In genomic region chr10:46557319-46558140, GRCh38 we compare ENCODE assay signal across 8 cellular contexts. TPM values are rescaled to one million over a fixed set of nuclear protein-coding genes. Genes with fewer than 3 reads are reported as not detected.
DNase-seq lines count a peak whose midpoint lies in the region; ATAC-seq lines count a peak whose summit lies in the region.

No MANE protein-coding gene starts in this region.

- no peaks in the 10 kb centered on the region for H3K36me3 Mint-ChIP-seq in activated T-helper 2 cell treated with anti-CD3 and anti-CD28 coated beads, Interferon-gamma antibody, Interleukin-2, Interleukin-4, amounts not matched to agents 10 μg/mL and 5 μg/mL and 100 μg/mL, durations not matched to agents 14 hours and 24 hours and 36 hours (ENCODE audit: low read depth)
- no peaks in the 10 kb centered on the region for H3K36me3 Mint-ChIP-seq in stimulated activated naive CD8-positive, alpha-beta T cell treated with anti-CD3 and anti-CD28 coated beads, Interleukin-15, Interleukin-2, amounts not matched to agents 100 ng/mL and 50 ng/mL, for 24 hours (ENCODE audit: low read depth)

- peaks cover 3% of the 10 kb centered on the region for H3K4me1 Mint-ChIP-seq in activated T-helper 2 cell treated with anti-CD3 and anti-CD28 coated beads, Interferon-gamma antibody, Interleukin-2, Interleukin-4, amounts not matched to agents 10 μg/mL and 5 μg/mL and 100 μg/mL, durations not matched to agents 14 hours and 24 hours and 36 hours (ENCODE audit: low read depth)
- H3K4me1 Mint-ChIP-seq in stimulated activated naive CD8-positive, alpha-beta T cell treated with anti-CD3 and anti-CD28 coated beads, Interleukin-15, Interleukin-2, amounts not matched to agents 100 ng/mL and 50 ng/mL, for 24 hours (ENCODE audit: low read depth) = peaks cover 3% of the 10 kb centered on the region

- peaks cover 14% of the 10 kb centered on the region for H3K27me3 Mint-ChIP-seq in activated T-helper 2 cell treated with anti-CD3 and anti-CD28 coated beads, Interferon-gamma antibody, Interleukin-2, Interleukin-4, amounts not matched to agents 10 μg/mL and 5 μg/mL and 100 μg/mL, durations not matched to agents 14 hours and 24 hours and 36 hours (ENCODE audit: low read depth)
- peaks cover 7% of the 10 kb centered on the region for H3K27me3 Mint-ChIP-seq in stimulated activated naive CD8-positive, alpha-beta T cell treated with anti-CD3 and anti-CD28 coated beads, Interleukin-15, Interleukin-2, amounts not matched to agents 100 ng/mL and 50 ng/mL, for 24 hours

- H3K9me3 Mint-ChIP-seq in activated T-helper 2 cell treated with anti-CD3 and anti-CD28 coated beads, Interferon-gamma antibody, Interleukin-2, Interleukin-4, amounts not matched to agents 10 μg/mL and 5 μg/mL and 100 μg/mL, durations not matched to agents 14 hours and 24 hours and 36 hours = no peaks in the 10 kb centered on the region
- H3K9me3 Mint-ChIP-seq in stimulated activated naive CD8-positive, alpha-beta T cell treated with anti-CD3 and anti-CD28 coated beads, Interleukin-15, Interleukin-2, amounts not matched to agents 100 ng/mL and 50 ng/mL, for 24 hours = no peaks in the 10 kb centered on the region

- H3K4me3 Mint-ChIP-seq in activated T-helper 2 cell treated with anti-CD3 and anti-CD28 coated beads, Interferon-gamma antibody, Interleukin-2, Interleukin-4, amounts not matched to agents 10 μg/mL and 5 μg/mL and 100 μg/mL, durations not matched to agents 14 hours and 24 hours and 36 hours (ENCODE audit: low read depth) = peak overlapping the region; percentile 63
- H3K4me3 Mint-ChIP-seq in stimulated activated naive CD8-positive, alpha-beta T cell treated with anti-CD3 and anti-CD28 coated beads, Interleukin-15, Interleukin-2, amounts not matched to agents 100 ng/mL and 50 ng/mL, for 24 hours = peak overlapping the region; percentile 60

- H3K27ac Mint-ChIP-seq in activated T-helper 2 cell treated with anti-CD3 and anti-CD28 coated beads, Interferon-gamma antibody, Interleukin-2, Interleukin-4, amounts not matched to agents 10 μg/mL and 5 μg/mL and 100 μg/mL, durations not matched to agents 14 hours and 24 hours and 36 hours = no peak overlapping the region
- no peak overlapping the region for H3K27ac Mint-ChIP-seq in stimulated activated naive CD8-positive, alpha-beta T cell treated with anti-CD3 and anti-CD28 coated beads, Interleukin-15, Interleukin-2, amounts not matched to agents 100 ng/mL and 50 ng/mL, for 24 hours

- intact Hi-C loops in activated T-helper 2 cell treated with anti-CD3 and anti-CD28 coated beads, Interferon-gamma antibody, Interleukin-2, Interleukin-4, amounts not matched to agents 10 μg/mL and 5 μg/mL and 100 μg/mL, durations not matched to agents 14 hours and 24 hours and 36 hours (cut with micrococcal nuclease) = no loop called here

- no peak for ATAC-seq in left lobe of liver
- no peak for ATAC-seq in HG02970 (IDR thresholded peaks at IDR 0.05; ENCODE audit: low FRiP score, unreplicated experiment)

- DNase-seq in NCI-H82 (lab: John Stamatoyannopoulos, UW) = peak; percentile 14
- no peak for DNase-seq in NCI-H82 treated with DMSO at 0.1 percent for 48 hours (lab: John Stamatoyannopoulos, UW; ENCODE audit: unreplicated experiment)
- peak; percentile 9 for DNase-seq in activated T-helper 2 cell treated with anti-CD3 and anti-CD28 coated beads, Interferon-gamma antibody, Interleukin-2, Interleukin-4, amounts not matched to agents 10 μg/mL and 5 μg/mL and 100 μg/mL, durations not matched to agents 14 hours and 24 hours and 36 hours (ENCODE audit: low spot score)
- peak; percentile 65 for DNase-seq in left lobe of liver (ENCODE audit: low spot score)
- DNase-seq in SW 1271 (lab: John Stamatoyannopoulos, UW) = no peak
- DNase-seq in germinal center (ENCODE audit: low spot score) = no peak

RNA-seq across cellular contexts. Expression of gene GPRIN2, which starts 1.1 kb away (rescaled TPM):
- not detected in 2 replicates for total RNA-seq in activated T-helper 2 cell treated with anti-CD3 and anti-CD28 coated beads, Interferon-gamma antibody, Interleukin-2, Interleukin-4, amounts not matched to agents 10 μg/mL and 5 μg/mL and 100 μg/mL, durations not matched to agents 14 hours and 24 hours and 36 hours
- 1.1 TPM for total RNA-seq in left lobe of liver

RNA-seq across cellular contexts. Expression of gene SYT15, which starts 21.4 kb away (rescaled TPM):
- total RNA-seq in activated T-helper 2 cell treated with anti-CD3 and anti-CD28 coated beads, Interferon-gamma antibody, Interleukin-2, Interleukin-4, amounts not matched to agents 10 μg/mL and 5 μg/mL and 100 μg/mL, durations not matched to agents 14 hours and 24 hours and 36 hours = 1.5 TPM in 2 replicates
- 0.65 TPM for total RNA-seq in left lobe of liver

Comparison
In these comparisons a context has a peak if more than half of its experiments do, and no peak if none do; other contexts are left out.
1. DNase-seq: peak in NCI-H82 (single experiment), activated T-helper 2 cell treated with anti-CD3 and anti-CD28 coated beads, Interferon-gamma antibody, Interleukin-2, Interleukin-4, amounts not matched to agents 10 μg/mL and 5 μg/mL and 100 μg/mL, durations not matched to agents 14 hours and 24 hours and 36 hours (single experiment) and left lobe of liver (single experiment); none in NCI-H82 treated with DMSO at 0.1 percent for 48 hours (single experiment), SW 1271 (0 of 2) and germinal center (single experiment).